Comparison of ENCODE assay signal across 1 cellular context in genomic region chr16:57316390-57317017, GRCh38.
A peak's percentile ranks its signal among the peaks of the same experiment; 100 is the strongest.
TF ChIP-seq lines count a peak whose summit lies in the region.

No MANE protein-coding gene starts in this region.

TF ChIP-seq in endothelial cell of umbilical vein, 7 proteins besides CTCF, POLR2A, EP300 and RAD21:
- TF ChIP-seq POLR2AphosphoS5 (IDR thresholded peaks at IDR 0.05; ENCODE audit: insufficient read depth, low read depth, low read length) (peak; percentile 92), FOS (IDR thresholded peaks at IDR 0.05; ENCODE audit: borderline replicate concordance, insufficient read depth, low read length) (peak; percentile 97), JUN (IDR thresholded peaks at IDR 0.05; ENCODE audit: borderline replicate concordance, insufficient read depth, insufficient read length, low read depth) (peak; percentile 97), MYC (IDR thresholded peaks at IDR 0.05; ENCODE audit: low read depth, low read length) (no peak), GATA2 (IDR thresholded peaks at IDR 0.05; ENCODE audit: insufficient read depth, insufficient read length, low read depth, low read length) (peak; percentile 89)
